ENCODE assay signal across 8 cellular contexts in genomic region chr5:177311361-177311722, GRCh38. TPM values are rescaled to one million over a fixed set of nuclear protein-coding genes. Genes with fewer than 3 reads are reported as not detected.
DNase-seq lines count a peak whose midpoint lies in the region; ATAC-seq and TF ChIP-seq lines count a peak whose summit lies in the region.

No MANE protein-coding gene starts in this region.

- H2AFZ ChIP-seq in PC-9, result peak overlapping the region; percentile 92; the same call in 1 of the 2 replicates

- H3K27ac ChIP-seq in PC-9, result no peak overlapping the region
- peak overlapping the region; percentile 54 to 87 (median 70) for H3K27ac ChIP-seq in esophagus squamous epithelium
- H3K27ac ChIP-seq in ovary, result no peak overlapping the region

- POLR2A ChIA-PET in PC-9 (lab: Charles Lee; ENCODE audit: unreplicated experiment), result no interaction called here

- peaks cover 7% of the 10 kb centered on the region for H3K36me3 Mint-ChIP-seq in activated T-cell treated with anti-CD3 and anti-CD28 coated beads, Interleukin-2, amount 50 U/mL, for 4 hours (ENCODE audit: insufficient read depth)

- H3K27me3 ChIP-seq in PC-9 (ENCODE audit: insufficient read depth, low read depth), result no peaks in the 10 kb centered on the region
- no peaks in the 10 kb centered on the region for H3K27me3 ChIP-seq in esophagus squamous epithelium
- H3K27me3 ChIP-seq in ovary, result no peaks in the 10 kb centered on the region

- CTCF ChIA-PET in PC-9 (lab: Charles Lee), result no interaction called here

- H3K79me2 ChIP-seq in PC-9 (ENCODE audit: low read depth), result no peaks in the 10 kb centered on the region

- no peak for TF ChIP-seq EP300 in ovary (IDR thresholded peaks at IDR 0.05)

- H3K4me3 ChIP-seq in PC-9 (peak overlapping the region; percentile 72), esophagus squamous epithelium (peak overlapping the region; percentile 40 to 71 (median 56)), ovary (peak overlapping the region; percentile 52)

- H3K9me2 ChIP-seq in PC-9 (ENCODE audit: insufficient read depth), result no peaks in the 10 kb centered on the region

- DNase-seq in activated T-cell treated with anti-CD3 and anti-CD28 coated beads, Interleukin-2, amount 50 U/mL, for 4 hours, result no peak
- DNase-seq in activated T-cell treated with anti-CD3 and anti-CD28 coated beads, Interleukin-2, amount 50 U/mL, for 1 hour, result no peak
- no peak for DNase-seq in PC-9
- no peak for DNase-seq in esophagus squamous epithelium (lab: John Stamatoyannopoulos, UW)
- DNase-seq in ovary, result peak in 4 of 5 donors; percentile 45 to 74 (median 66)
- DNase-seq in GM13977 (ENCODE audit: low spot score), result no peak
- DNase-seq in hippocampal formation (lab: John Stamatoyannopoulos, UW), result no peak
- no peak for DNase-seq in NCI-H1092 (lab: John Stamatoyannopoulos, UW)

- H3K4me2 ChIP-seq in PC-9, result peak overlapping the region; percentile 89

- TF ChIP-seq POLR2A in esophagus squamous epithelium (IDR thresholded peaks at IDR 0.05) (no peak), ovary (IDR thresholded peaks at IDR 0.05) (no peak)

- H3K9me3 Mint-ChIP-seq in activated T-cell treated with anti-CD3 and anti-CD28 coated beads, Interleukin-2, amount 50 U/mL, for 4 hours, result no peaks in the 10 kb centered on the region

- intact Hi-C loops in PC-9 (cut with micrococcal nuclease; ENCODE audit: unreplicated experiment) (no loop called here), esophagus squamous epithelium (cut with DNase I) (loop anchor here (10.0 kb wide), 3 partner anchors 83 to 183 kb away; partner anchors contain the start of gene PDLIM7), ovary (cut with DNase I) (loop anchor here in 3 of 4 donors (10.0 kb wide), 2 partner anchors 143 to 193 kb away; partner anchors contain the start of gene DOK3 (in 1 of the 3))

- WGBS in esophagus squamous epithelium, 2 donors, result 0% methylated on average over 2 of the region's 27 CpGs; no CpG with 5 or more reads in 1 of the 2 donors
- 0 to 3% (median 2%) methylated on average over 3 to 27 of the region's 27 CpGs for WGBS in ovary, 3 donors

- H3K36me3 ChIP-seq in PC-9 (ENCODE audit: low read depth), result peaks cover 3% of the 10 kb centered on the region; the same call in 1 of the 2 replicates
- peaks cover 5 to 38% (median 8%) of the 10 kb centered on the region in 3 donors for H3K36me3 ChIP-seq in esophagus squamous epithelium
- H3K36me3 ChIP-seq in ovary, result no peaks in the 10 kb centered on the region

- ATAC-seq in activated T-cell treated with anti-CD3 and anti-CD28 coated beads, Interleukin-2, amount 50 U/mL, for 4 hours, result no peak

- H3K4me3 Mint-ChIP-seq in activated T-cell treated with anti-CD3 and anti-CD28 coated beads, Interleukin-2, amount 50 U/mL, for 4 hours, result peak overlapping the region; percentile 74

- H3F3A ChIP-seq in PC-9 (ENCODE audit: insufficient read depth, low read depth), result peaks cover 26% of the 10 kb centered on the region; the same call in 1 of the 2 replicates

- H3K4me1 ChIP-seq in PC-9 (replicated peaks; ENCODE audit: insufficient read depth), result peaks cover 10% of the 10 kb centered on the region; the same call in 1 of the 2 replicates
- peaks cover 28 to 63% (median 30%) of the 10 kb centered on the region in 3 donors for H3K4me1 ChIP-seq in esophagus squamous epithelium
- peaks cover 3% of the 10 kb centered on the region for H3K4me1 ChIP-seq in ovary (ENCODE audit: insufficient read depth)

- BruUV-seq in PC-9 (replicated peaks; lab: Mats Ljungman, UMichigan), result no TSS peak

- H3K4me1 Mint-ChIP-seq in activated T-cell treated with anti-CD3 and anti-CD28 coated beads, Interleukin-2, amount 50 U/mL, for 4 hours (ENCODE audit: low read depth), result peaks cover 36% of the 10 kb centered on the region

- in situ Hi-C loops in GM13977 (cut with MboI; ENCODE audit: low pct_unique_long_range_greater_than_20kb, low sequenced_read_pairs, unreplicated experiment), result no loop called here

- TF ChIP-seq CTCF in PC-9 (conservative IDR thresholded peaks at IDR 0.05) (no peak), esophagus squamous epithelium (IDR thresholded peaks at IDR 0.05) (no peak), ovary (IDR thresholded peaks at IDR 0.05) (no peak), GM13977 (IDR thresholded peaks at IDR 0.05; ENCODE audit: extremely low read depth, insufficient read depth, missing control alignments) (no peak)

- H3K27me3 Mint-ChIP-seq in activated T-cell treated with anti-CD3 and anti-CD28 coated beads, Interleukin-2, amount 50 U/mL, for 4 hours (ENCODE audit: low read depth), result no peaks in the 10 kb centered on the region

- H3K9me3 ChIP-seq in PC-9 (ENCODE audit: insufficient read depth, low read depth) (no peaks in the 10 kb centered on the region), esophagus squamous epithelium (no peaks in the 10 kb centered on the region), ovary (no peaks in the 10 kb centered on the region)

- H4K20me1 ChIP-seq in PC-9 (ENCODE audit: insufficient read depth), result peaks cover 9% of the 10 kb centered on the region; the same call in 1 of the 2 replicates

RNA-seq across cellular contexts. Expression of gene MXD3, which starts 0.4 kb away (rescaled TPM):
- 1 to 10 TPM; 3.7 to 5.1 (median 4.3) TPM for total RNA-seq in activated T-cell treated with anti-CD3 and anti-CD28 coated beads, Interleukin-2, amount 50 U/mL, for 4 hours
- 50.0 and 54.8 TPM in 2 replicates for total RNA-seq in PC-9 (2021)
- total RNA-seq in esophagus squamous epithelium, result 10 to 100 TPM in 2 of 4 donors, 1 to 10 TPM in 2; 7.4 to 15.3 (median 9.5) TPM
- 1 to 10 TPM; 3.2 to 9.8 (median 6.2) TPM for total RNA-seq in ovary
- polyA plus RNA-seq in ovary, result 1 to 10 TPM in 1 of 2 donors, under 1 TPM in 1; 0.30 to 6.0 TPM

RNA-seq across cellular contexts. Expression of gene PRELID1, which starts 7.7 kb away (rescaled TPM):
- total RNA-seq in activated T-cell treated with anti-CD3 and anti-CD28 coated beads, Interleukin-2, amount 50 U/mL, for 4 hours, result 100 to 1,000 TPM; 293 to 372 (median 302) TPM
- total RNA-seq in PC-9 (2021) (189 and 209 TPM in 2 replicates), esophagus squamous epithelium (100 to 1,000 TPM in 2 of 4 donors, 10 to 100 TPM in 2; 88.7 to 184 (median 108) TPM), ovary (10 to 100 TPM; 42.8 to 96.8 (median 74.6) TPM)
- polyA plus RNA-seq in ovary, result 10 to 100 TPM; 65.0 to 77.6 TPM

RNA-seq across cellular contexts. Expression of gene RAB24, which starts 7.8 kb away (rescaled TPM):
- total RNA-seq in activated T-cell treated with anti-CD3 and anti-CD28 coated beads, Interleukin-2, amount 50 U/mL, for 4 hours, result 10 to 100 TPM; 26.3 to 29.8 (median 27.5) TPM
- total RNA-seq in PC-9 (2021), result 16.9 and 25.2 TPM in 2 replicates
- total RNA-seq in esophagus squamous epithelium, result 10 to 100 TPM; 24.0 to 74.4 (median 49.8) TPM
- 10 to 100 TPM; 23.3 to 40.4 (median 26.8) TPM for total RNA-seq in ovary
- 10 to 100 TPM; 17.0 to 40.4 TPM for polyA plus RNA-seq in ovary

RNA-seq across cellular contexts. Expression of gene LMAN2, which starts 40.1 kb away (rescaled TPM):
- total RNA-seq in activated T-cell treated with anti-CD3 and anti-CD28 coated beads, Interleukin-2, amount 50 U/mL, for 4 hours, result 100 to 1,000 TPM; 120 to 129 (median 127) TPM
- total RNA-seq in PC-9 (2021) (129 and 153 TPM in 2 replicates), esophagus squamous epithelium (100 to 1,000 TPM; 225 to 384 (median 257) TPM), ovary (100 to 1,000 TPM in 2 of 7 donors, 10 to 100 TPM in 5; 63.5 to 154 (median 93.5) TPM)
- 100 to 1,000 TPM in 1 of 2 donors, 10 to 100 TPM in 1; 85.0 to 142 TPM for polyA plus RNA-seq in ovary

RNA-seq across cellular contexts. Expression of gene RGS14, which starts 46.4 kb away (rescaled TPM):
- total RNA-seq in activated T-cell treated with anti-CD3 and anti-CD28 coated beads, Interleukin-2, amount 50 U/mL, for 4 hours, result 10 to 100 TPM; 43.7 to 62.3 (median 46.2) TPM
- total RNA-seq in PC-9 (2021) (11.9 and 13.6 TPM in 2 replicates), esophagus squamous epithelium (10 to 100 TPM; 32.7 to 37.8 (median 34.8) TPM), ovary (10 to 100 TPM in 1 of 7 donors, 1 to 10 TPM in 6; 4.0 to 27.0 (median 8.0) TPM)
- polyA plus RNA-seq in ovary, result 1 to 10 TPM in 1 of 2 donors, under 1 TPM in 1; 0.73 to 6.2 TPM

Comparison
In these comparisons a context has a peak if more than half of its experiments do, and no peak if none do; other contexts are left out.
1. DNase-seq: peak in ovary (4 of 5); none in activated T-cell treated with anti-CD3 and anti-CD28 coated beads, Interleukin-2, amount 50 U/mL, for 4 hours (single experiment), activated T-cell treated with anti-CD3 and anti-CD28 coated beads, Interleukin-2, amount 50 U/mL, for 1 hour (single experiment), PC-9 (0 of 2), esophagus squamous epithelium (single experiment), GM13977 (single experiment), hippocampal formation (0 of 2) and NCI-H1092 (single experiment).
2. H3K27ac ChIP-seq: peak in esophagus squamous epithelium (4 of 4); none in PC-9 (single experiment) and ovary (0 of 2).
3. Peak in every context shown above with its lines, with median percentiles within 50 percentile points of each other: H3K4me3 ChIP-seq.